Comparison of ENCODE assay signal across 19 cellular contexts in genomic region chr9:107363511-107364182, GRCh38.
DNase-seq lines count a peak whose midpoint lies in the region; ATAC-seq and TF ChIP-seq lines count a peak whose summit lies in the region.
"Had no signal": no experiment of that assay in that cellular context is flagged by ENCODE, and none has a peak within 500 bp of the region (broad histone marks: within the 10 kb centered on the region; RNA-seq: fewer than 3 reads in every experiment).

No MANE protein-coding gene starts in this region.

- no peak for TF ChIP-seq CTCF in left ventricle myocardium inferior (IDR thresholded peaks at IDR 0.05; ENCODE audit: borderline replicate concordance)
- TF ChIP-seq CTCF in glutamatergic neuron (IDR thresholded peaks at IDR 0.05; ENCODE audit: partially characterized antibody, unreplicated experiment) = no peak
- TF ChIP-seq CTCF in smooth muscle cell (IDR thresholded peaks at IDR 0.05; ENCODE audit: borderline replicate concordance, insufficient read depth, poor library complexity, severe bottlenecking) = no peak

- peaks cover 22% of the 10 kb centered on the region for H3K9me3 Mint-ChIP-seq in glutamatergic neuron (ENCODE audit: unreplicated experiment)
- H3K9me3 Mint-ChIP-seq: activated CD4-positive, alpha-beta memory T cell treated with anti-CD3 and anti-CD28 coated beads, Interleukin-2, amount 10 ng/mL, durations not matched to agents 7 days and 5 days; stimulated activated naive CD8-positive, alpha-beta T cell treated with anti-CD3 and anti-CD28 coated beads, Interleukin-15, Interleukin-2, amounts not matched to agents 100 ng/mL and 50 ng/mL, for 24 hours had no signal

- peak; percentile 17 for DNase-seq in left ventricle myocardium inferior
- no peak for DNase-seq in cardiac septum (ENCODE audit: low spot score)
- DNase-seq in SJCRH30 = peak; percentile 80 to 85
- DNase-seq in glutamatergic neuron = peak; percentile 79
- no peak for DNase-seq in smooth muscle cell (lab: John Stamatoyannopoulos, UW; ENCODE audit: unreplicated experiment)
- no peak for DNase-seq in COLO668 (lab: John Stamatoyannopoulos, UW; ENCODE audit: unreplicated experiment)
- no peak for DNase-seq in hypothalamus (lab: John Stamatoyannopoulos, UW)
- no peak for DNase-seq in left lobe of liver (ENCODE audit: low spot score)
- DNase-seq: activated CD4-positive, alpha-beta memory T cell treated with anti-CD3 and anti-CD28 coated beads, Interleukin-2, amount 10 ng/mL, durations not matched to agents 7 days and 5 days; CD4-positive, alpha-beta memory T cell; GF-D8; NCI-H1694; NCI-H526; PC-3; SW 1271 had no signal

- H3F3A ChIP-seq in smooth muscle cell (ENCODE audit: low read depth) = peaks cover 5% of the 10 kb centered on the region

- H3K9me3 ChIP-seq in left ventricle myocardium inferior (replicated peaks) (no peaks in the 10 kb centered on the region), SJCRH30 (replicated peaks) (no peaks in the 10 kb centered on the region), smooth muscle cell (replicated peaks; ENCODE audit: low read depth) (no peaks in the 10 kb centered on the region)
- H3K9me3 ChIP-seq: vagina had no signal

- H3K4me1 ChIP-seq in left ventricle myocardium inferior (no peaks in the 10 kb centered on the region), SJCRH30 (0 out of 2 replicates have a peak, but pooled peaks cover 4% of the 10 kb centered on the region), smooth muscle cell (ENCODE audit: low read depth) (peaks cover 10% of the 10 kb centered on the region)
- H3K4me1 ChIP-seq: parathyroid adenoma, vagina had no signal

- no peaks in the 10 kb centered on the region for H4K20me1 ChIP-seq in smooth muscle cell (ENCODE audit: low read depth)

- WGBS in smooth muscle cell (ENCODE audit: low lambda C conversion rate) = 58% methylated on average over 10 of the region's 10 CpGs

- H2AFZ ChIP-seq in smooth muscle cell (ENCODE audit: low read depth) = peak overlapping the region; percentile 37
- H2AFZ ChIP-seq: parathyroid adenoma had no signal

- H3K36me3 ChIP-seq in left ventricle myocardium inferior = no peaks in the 10 kb centered on the region
- no peaks in the 10 kb centered on the region for H3K36me3 ChIP-seq in SJCRH30
- H3K36me3 ChIP-seq in smooth muscle cell (ENCODE audit: low read depth) = no peaks in the 10 kb centered on the region
- H3K36me3 ChIP-seq: vagina had no signal

- no peaks in the 10 kb centered on the region for H3K79me2 ChIP-seq in smooth muscle cell (ENCODE audit: low read depth)
- H3K79me2 ChIP-seq: parathyroid adenoma had no signal

- intact Hi-C loops in left ventricle myocardium inferior (cut with micrococcal nuclease) = no loop called here
- intact Hi-C loops in cardiac septum (cut with DNase I) = no loop called here

- peak overlapping the region; percentile 57 for H3K4me2 ChIP-seq in smooth muscle cell
- H3K4me2 ChIP-seq: KMS-11 had no signal

- H3K4me3 Mint-ChIP-seq in glutamatergic neuron (ENCODE audit: unreplicated experiment) = peak overlapping the region; percentile 80
- H3K4me3 Mint-ChIP-seq: activated CD4-positive, alpha-beta memory T cell treated with anti-CD3 and anti-CD28 coated beads, Interleukin-2, amount 10 ng/mL, durations not matched to agents 7 days and 5 days; CD4-positive, alpha-beta memory T cell; stimulated activated naive CD8-positive, alpha-beta T cell treated with anti-CD3 and anti-CD28 coated beads, Interleukin-15, Interleukin-2, amounts not matched to agents 100 ng/mL and 50 ng/mL, for 24 hours had no signal

- no peaks in the 10 kb centered on the region for H3K27me3 ChIP-seq in left ventricle myocardium inferior (ENCODE audit: low read depth)
- no peaks in the 10 kb centered on the region for H3K27me3 ChIP-seq in SJCRH30
- H3K27me3 ChIP-seq in smooth muscle cell (ENCODE audit: low read depth) = no peaks in the 10 kb centered on the region
- H3K27me3 ChIP-seq: vagina had no signal

- peaks cover 12% of the 10 kb centered on the region for H3K27me3 Mint-ChIP-seq in glutamatergic neuron (ENCODE audit: unreplicated experiment)
- H3K27me3 Mint-ChIP-seq: activated CD4-positive, alpha-beta memory T cell treated with anti-CD3 and anti-CD28 coated beads, Interleukin-2, amount 10 ng/mL, durations not matched to agents 7 days and 5 days; stimulated activated naive CD8-positive, alpha-beta T cell treated with anti-CD3 and anti-CD28 coated beads, Interleukin-15, Interleukin-2, amounts not matched to agents 100 ng/mL and 50 ng/mL, for 24 hours had no signal

- no peak overlapping the region for H3K4me3 ChIP-seq in left ventricle myocardium inferior
- H3K4me3 ChIP-seq in SJCRH30 = peak overlapping the region; percentile 48
- no peak overlapping the region for H3K4me3 ChIP-seq in smooth muscle cell
- H3K4me3 ChIP-seq: vagina had no signal

- H3K36me3 Mint-ChIP-seq in glutamatergic neuron (ENCODE audit: unreplicated experiment) = peaks cover 9% of the 10 kb centered on the region
- H3K36me3 Mint-ChIP-seq: CD4-positive, alpha-beta memory T cell had no signal

- H3K4me1 Mint-ChIP-seq in glutamatergic neuron (ENCODE audit: low read depth, unreplicated experiment) = peaks cover 33% of the 10 kb centered on the region
- H3K4me1 Mint-ChIP-seq: activated CD4-positive, alpha-beta memory T cell treated with anti-CD3 and anti-CD28 coated beads, Interleukin-2, amount 10 ng/mL, durations not matched to agents 7 days and 5 days; CD4-positive, alpha-beta memory T cell had no signal

- H3K9ac ChIP-seq in smooth muscle cell (ENCODE audit: low read depth) = no peak overlapping the region
- H3K9ac ChIP-seq: KMS-11, parathyroid adenoma had no signal

- ATAC-seq in left lobe of liver = no peak
- ATAC-seq: PC-3 had no signal

- H3K27ac ChIP-seq in left ventricle myocardium inferior (replicated peaks) (no peak overlapping the region), SJCRH30 (no peak overlapping the region), smooth muscle cell (ENCODE audit: low read depth) (peak overlapping the region; percentile 66)
- H3K27ac ChIP-seq: KMS-11, parathyroid adenoma, vagina had no signal

- peak overlapping the region; percentile 99 for H3K27ac Mint-ChIP-seq in glutamatergic neuron (ENCODE audit: unreplicated experiment)
- H3K27ac Mint-ChIP-seq: activated CD4-positive, alpha-beta memory T cell treated with anti-CD3 and anti-CD28 coated beads, Interleukin-2, amount 10 ng/mL, durations not matched to agents 7 days and 5 days; CD4-positive, alpha-beta memory T cell; stimulated activated naive CD8-positive, alpha-beta T cell treated with anti-CD3 and anti-CD28 coated beads, Interleukin-15, Interleukin-2, amounts not matched to agents 100 ng/mL and 50 ng/mL, for 24 hours had no signal

Comparison
In these comparisons a context has a peak if more than half of its experiments do, and no peak if none do; other contexts are left out.
1. DNase-seq: peak in left ventricle myocardium inferior (single experiment), SJCRH30 (2 of 2) and glutamatergic neuron (single experiment); none in cardiac septum (single experiment), smooth muscle cell (single experiment), COLO668 (single experiment), hypothalamus (0 of 51) and left lobe of liver (single experiment).